In genomic region chr19:11849264-11849615, GRCh38 we compare ENCODE assay signal across 8 cellular contexts. TPM values are rescaled to one million over a fixed set of nuclear protein-coding genes. Genes with fewer than 3 reads are reported as not detected.
DNase-seq lines count a peak whose midpoint lies in the region; ATAC-seq and TF ChIP-seq lines count a peak whose summit lies in the region.

No MANE protein-coding gene starts in this region.

- peak overlapping the region; percentile 66 for H3K4me3 ChIP-seq in epithelial cell of proximal tubule (ENCODE audit: low read depth, low read length)

- peaks cover 2% of the 10 kb centered on the region for H3K27me3 Mint-ChIP-seq in activated T-cell treated with anti-CD3 and anti-CD28 coated beads, Interleukin-2, amount 50 U/mL, for 24 hours

- peaks cover 24% of the 10 kb centered on the region for H3K9me3 Mint-ChIP-seq in activated T-cell treated with anti-CD3 and anti-CD28 coated beads, Interleukin-2, amount 50 U/mL, for 24 hours

- peaks cover 38% of the 10 kb centered on the region for H3K36me3 Mint-ChIP-seq in activated T-cell treated with anti-CD3 and anti-CD28 coated beads, Interleukin-2, amount 50 U/mL, for 24 hours (ENCODE audit: low read depth)

- TF ChIP-seq CTCF in epithelial cell of proximal tubule (conservative IDR thresholded peaks at IDR 0.05; ENCODE audit: low read depth, low read length): no peak
- TF ChIP-seq CTCF in omental fat pad (IDR thresholded peaks at IDR 0.05): no peak

- ATAC-seq in omental fat pad (ENCODE audit: low FRiP score): peak; percentile 21

- DNase-seq in activated T-cell treated with anti-CD3 and anti-CD28 coated beads, Interleukin-2, amount 50 U/mL, for 24 hours: no peak
- no peak for DNase-seq in activated T-cell treated with anti-CD3 and anti-CD28 coated beads, Interleukin-2, amount 50 U/mL, for 48 hours
- DNase-seq in OCI-M1 (lab: John Stamatoyannopoulos, UW) (peak; percentile 87), epithelial cell of proximal tubule (ENCODE audit: low read depth) (no peak), omental fat pad (ENCODE audit: low spot score) (no peak), NCI-H748 (lab: John Stamatoyannopoulos, UW; ENCODE audit: unreplicated experiment) (no peak), hepatic stellate cell (ENCODE audit: low spot score) (no peak), amniotic stem cell (lab: John Stamatoyannopoulos, UW) (no peak)

- peak overlapping the region; percentile 82 for H3K4me3 Mint-ChIP-seq in activated T-cell treated with anti-CD3 and anti-CD28 coated beads, Interleukin-2, amount 50 U/mL, for 24 hours

- H3K27ac Mint-ChIP-seq in activated T-cell treated with anti-CD3 and anti-CD28 coated beads, Interleukin-2, amount 50 U/mL, for 24 hours: peak overlapping the region; percentile 32

- H3K4me1 Mint-ChIP-seq in activated T-cell treated with anti-CD3 and anti-CD28 coated beads, Interleukin-2, amount 50 U/mL, for 24 hours (ENCODE audit: low read depth): peaks cover 23% of the 10 kb centered on the region

RNA-seq across cellular contexts. Expression of gene ZNF439, which starts 0.7 kb away (rescaled TPM):
- total RNA-seq in epithelial cell of proximal tubule: 2.4 and 3.1 TPM in 2 replicates
- 1 to 10 TPM; 1.6 to 8.2 (median 2.6) TPM for total RNA-seq in omental fat pad

RNA-seq across cellular contexts. Expression of gene ZNF440, which starts 35.2 kb away (rescaled TPM):
- 2.7 and 2.9 TPM in 2 replicates for total RNA-seq in epithelial cell of proximal tubule
- total RNA-seq in omental fat pad: 10 to 100 TPM in 2 of 4 donors, 1 to 10 TPM in 2; 7.1 to 13.9 (median 9.2) TPM

RNA-seq across cellular contexts. Expression of gene ZNF69, which starts 38.3 kb away (rescaled TPM):
- total RNA-seq in epithelial cell of proximal tubule: 11.0 and 15.0 TPM in 2 replicates
- total RNA-seq in omental fat pad: 10 to 100 TPM in 1 of 4 donors, 1 to 10 TPM in 3; 3.4 to 13.6 (median 7.2) TPM

RNA-seq across cellular contexts. Expression of gene ZNF491, which starts 50.9 kb away (rescaled TPM):
- total RNA-seq in epithelial cell of proximal tubule (0.17 and 0.29 TPM in 2 replicates), omental fat pad (1 to 10 TPM in 1 of 4 donors, under 1 TPM in 3; 0.36 to 3.9 (median 0.76) TPM)
